In the genomic region with DNA sequence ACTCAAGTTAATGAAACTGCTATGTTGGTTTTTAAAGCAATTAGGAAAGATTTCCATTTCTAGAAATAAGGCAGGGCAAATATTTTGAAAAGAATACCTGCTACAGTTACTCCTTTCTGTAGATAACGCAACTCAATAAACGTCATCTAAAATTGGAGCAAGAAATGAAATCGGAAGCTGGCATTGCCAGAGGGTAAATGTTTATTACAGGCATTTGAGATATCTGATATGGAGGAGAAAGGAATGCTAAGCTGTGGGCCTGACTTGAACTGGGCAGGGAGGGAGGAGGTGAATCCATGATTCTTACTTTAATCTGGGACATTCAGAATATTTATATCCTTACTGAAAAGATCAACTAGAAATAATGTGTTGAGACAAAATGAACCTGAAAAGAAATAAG, we compare ENCODE assay signal across 25 cellular contexts.
"Had no signal": no experiment of that assay in that cellular context is flagged by ENCODE, and none has a peak within 500 bp of the region (broad histone marks: within the 10 kb centered on the region; RNA-seq: fewer than 3 reads in every experiment).

No MANE protein-coding gene starts in this region.

- ATAC-seq: K562, Panc1, PC-3, T-cell had no signal

- H3K4me2 ChIP-seq: KMS-11, SK-N-SH had no signal

- H3K36me3 ChIP-seq: SJSA1 had no signal

- FAIRE-seq: K562 had no signal

- H3K4me3 ChIP-seq: K562, SJSA1 had no signal

- H3K9me3 ChIP-seq: SJSA1, SK-N-SH had no signal

- H3K27me3 ChIP-seq: SJSA1 had no signal

- H3K27ac ChIP-seq: KMS-11, SJSA1 had no signal

- H3K4me1 ChIP-seq: SJSA1 had no signal

- H3K9ac ChIP-seq: KMS-11, SK-N-SH had no signal

- DNase-seq: Kasumi-1; MV-4-11; NCI-H1048; NCI-H1105; NCI-H1417; NCI-H1436 treated with DMSO at 0.1 percent for 48 hours; NCI-H1694 treated with DMSO at 0.1 percent for 48 hours; NCI-H1930; NCI-H2081; NCI-H2107; NCI-H2227 treated with DMSO at 0.1 percent for 48 hours; NCI-H510A; NCI-H524 treated with DMSO at 0.1 percent for 48 hours; NCI-H69; NCI-H774; NK-92 treated with Interleukin-12 subunit alpha and Interleukin-12 subunit beta, amount 100 ng/mL, for 24 hours; PC-3; Right ventricle myocardium superior; SIG-M5; SK-N-SH; T-cell had no signal
